33 cellular contexts compared by ENCODE assay signal in genomic region chr7:103936558-103936957, GRCh38. TPM values are rescaled to one million over a fixed set of nuclear protein-coding genes. Genes with fewer than 3 reads are reported as not detected.
"Had no signal": no experiment of that assay in that cellular context is flagged by ENCODE, and none has a peak within 500 bp of the region (broad histone marks: within the 10 kb centered on the region; RNA-seq: fewer than 3 reads in every experiment).

No MANE protein-coding gene starts in this region.

- H3K9me3 Mint-ChIP-seq: activated CD4-positive, alpha-beta memory T cell treated with anti-CD3 and anti-CD28 coated beads, Interleukin-2, amount 10 ng/mL, durations not matched to agents 7 days and 5 days; activated naive CD4-positive, alpha-beta T cell treated with anti-CD3 and anti-CD28 coated beads, Interleukin-2, amount 50 U/mL, for 72 hours; activated T-cell treated with anti-CD3 and anti-CD28 coated beads, Interleukin-2, amount 50 U/mL, for 24 hours; activated T-helper 2 cell treated with anti-CD3 and anti-CD28 coated beads, Interferon-gamma antibody, Interleukin-2, Interleukin-4, amounts not matched to agents 10 μg/mL and 5 μg/mL and 100 μg/mL, durations not matched to agents 14 hours and 24 hours and 36 hours had no signal

- H3K27ac ChIP-seq: adrenal gland, brain microvascular endothelial cell, Peyer's patch, SJSA1, WERI-Rb-1 had no signal

- H3K9me3 ChIP-seq: adrenal gland, Peyer's patch, SJSA1 had no signal

- ATAC-seq: activated naive CD4-positive, alpha-beta T cell treated with anti-CD3 and anti-CD28 coated beads, Interleukin-2, amount 50 U/mL, for 72 hours; PC-3 had no signal

- H3K4me1 ChIP-seq: adrenal gland, Peyer's patch, SJSA1 had no signal

- H3K4me3 Mint-ChIP-seq: activated CD4-positive, alpha-beta memory T cell treated with anti-CD3 and anti-CD28 coated beads, Interleukin-2, amount 10 ng/mL, durations not matched to agents 7 days and 5 days; activated T-cell treated with anti-CD3 and anti-CD28 coated beads, Interleukin-2, amount 50 U/mL, for 24 hours had no signal

- H3K4me3 ChIP-seq: adrenal gland, Peyer's patch, SJSA1 had no signal

- H3K36me3 ChIP-seq: adrenal gland, brain microvascular endothelial cell, Peyer's patch, SJSA1, WERI-Rb-1 had no signal

- H3K27ac Mint-ChIP-seq: activated CD4-positive, alpha-beta memory T cell treated with anti-CD3 and anti-CD28 coated beads, Interleukin-2, amount 10 ng/mL, durations not matched to agents 7 days and 5 days; activated naive CD4-positive, alpha-beta T cell treated with anti-CD3 and anti-CD28 coated beads, Interleukin-2, amount 50 U/mL, for 72 hours; activated T-cell treated with anti-CD3 and anti-CD28 coated beads, Interleukin-2, amount 50 U/mL, for 24 hours; activated T-helper 2 cell treated with anti-CD3 and anti-CD28 coated beads, Interferon-gamma antibody, Interleukin-2, Interleukin-4, amounts not matched to agents 10 μg/mL and 5 μg/mL and 100 μg/mL, durations not matched to agents 14 hours and 24 hours and 36 hours had no signal

- H3K4me1 Mint-ChIP-seq: activated CD4-positive, alpha-beta memory T cell treated with anti-CD3 and anti-CD28 coated beads, Interleukin-2, amount 10 ng/mL, durations not matched to agents 7 days and 5 days had no signal

- H3K27me3 ChIP-seq: adrenal gland, brain microvascular endothelial cell, Peyer's patch had no signal

- DNase-seq: activated CD4-positive, alpha-beta memory T cell treated with anti-CD3 and anti-CD28 coated beads, Interleukin-2, amount 10 ng/mL, durations not matched to agents 7 days and 5 days; activated CD4-positive, alpha-beta T cell treated with anti-CD3 and anti-CD28 coated beads for 1 hour; activated CD4-positive, alpha-beta T cell treated with anti-CD3 and anti-CD28 coated beads for 48 hours; activated CD4-positive, CD25-positive, alpha-beta regulatory T cell; activated CD8-positive, alpha-beta memory T cell treated with anti-CD3 and anti-CD28 coated beads for 24 hours; activated gamma-delta T cell; activated naive CD4-positive, alpha-beta T cell treated with Interleukin-2 at 50 U/mL for 16 hours; activated T-cell treated with anti-CD3 and anti-CD28 coated beads, Interleukin-2, amount 50 U/mL, for 24 hours; adrenal gland; anterior cingulate cortex; brain microvascular endothelial cell; central memory CD4-positive, alpha-beta T cell; Karpas-422; KBM-7; NCI-H1436 treated with DMSO at 0.1 percent for 48 hours; NCI-H187; NCI-H2107; NCI-H2171; NCI-H510A; NCI-H526; NK-92 treated with Interleukin-12 subunit alpha and Interleukin-12 subunit beta, amount 100 ng/mL, for 24 hours; PC-3; Peyer's patch; RPMI8226; SHP77 treated with DMSO at 0.1 percent for 48 hours; T1000; WERI-Rb-1 had no signal

- H3K36me3 Mint-ChIP-seq: activated naive CD4-positive, alpha-beta T cell treated with anti-CD3 and anti-CD28 coated beads, Interleukin-2, amount 50 U/mL, for 72 hours had no signal

RNA-seq across cellular contexts. Expression of gene RELN, which starts 52.9 kb away (rescaled TPM):
- total RNA-seq: activated CD4-positive, alpha-beta memory T cell treated with anti-CD3 and anti-CD28 coated beads, Interleukin-2, amount 10 ng/mL, durations not matched to agents 7 days and 5 days; activated naive CD4-positive, alpha-beta T cell treated with anti-CD3 and anti-CD28 coated beads, Interleukin-2, amount 50 U/mL, for 72 hours; activated T-helper 2 cell treated with anti-CD3 and anti-CD28 coated beads, Interferon-gamma antibody, Interleukin-2, Interleukin-4, amounts not matched to agents 10 μg/mL and 5 μg/mL and 100 μg/mL, durations not matched to agents 14 hours and 24 hours and 36 hours; MCF 10A; T-helper 1 cell treated with Interleukin-12 subunit alpha and Interleukin-12 subunit beta and Interleukin-4 antibody, amounts not matched to agents 30 ng/mL and 1 ng/mL, for 36 hours; T-helper 2 cell treated with Interferon-gamma antibody and Interleukin-4, amounts not matched to agents 100 ng/mL and 5 ng/mL, for 36 hours had no signal
